ENCODE assay signal across 17 cellular contexts in genomic region chr1:1280782-1281481, GRCh38.
"Had no signal": no experiment of that assay in that cellular context is flagged by ENCODE, and none has a peak within 500 bp of the region (broad histone marks: within the 10 kb centered on the region; RNA-seq: fewer than 3 reads in every experiment).

No MANE protein-coding gene starts in this region.

- ATAC-seq: stimulated activated naive B cell treated with anti-CD40 and anti-IgM and Interleukin-4, amounts not matched to agents 10 μg/mL and 1 μg/mL and 100 μg/mL, for 72 hours had no signal

- H3K4me3 ChIP-seq: lung, pancreas had no signal

- H3K27ac Mint-ChIP-seq: activated naive CD8-positive, alpha-beta T cell treated with anti-CD3 and anti-CD28 coated beads, Interleukin-2, amount 10 ng/mL, durations not matched to agents 7 days and 5 days; activated T-helper 1 cell treated with anti-CD3 and anti-CD28 coated beads, Interleukin-12 subunit alpha, Interleukin-12 subunit beta, Interleukin-2, Interleukin-4 antibody, amounts not matched to agents 30 ng/mL and 10 ng/mL and 1 ng/mL, durations not matched to agents 14 hours and 24 hours and 36 hours; stimulated activated naive B cell treated with anti-CD40 and anti-IgM and Interleukin-4, amounts not matched to agents 10 μg/mL and 1 μg/mL and 100 μg/mL, for 72 hours; type B pancreatic cell had no signal

- H3K4me3 Mint-ChIP-seq: activated naive CD8-positive, alpha-beta T cell treated with anti-CD3 and anti-CD28 coated beads, Interleukin-2, amount 10 ng/mL, durations not matched to agents 7 days and 5 days; activated T-helper 1 cell treated with anti-CD3 and anti-CD28 coated beads, Interleukin-12 subunit alpha, Interleukin-12 subunit beta, Interleukin-2, Interleukin-4 antibody, amounts not matched to agents 30 ng/mL and 10 ng/mL and 1 ng/mL, durations not matched to agents 14 hours and 24 hours and 36 hours; naive B cell; stimulated activated naive B cell treated with anti-CD40 and anti-IgM and Interleukin-4, amounts not matched to agents 10 μg/mL and 1 μg/mL and 100 μg/mL, for 72 hours; type B pancreatic cell had no signal

- DNase-seq: activated naive CD4-positive, alpha-beta T cell; activated naive CD8-positive, alpha-beta T cell treated with anti-CD3 and anti-CD28 coated beads, Interleukin-2, amount 10 ng/mL, durations not matched to agents 7 days and 5 days; brain microvascular endothelial cell; cortex of kidney; effector memory CD4-positive, alpha-beta T cell; foreskin keratinocyte; glutamatergic neuron; hypothalamus; midbrain; naive B cell; stimulated activated CD4-positive, alpha-beta T cell treated with anti-CD3 and anti-CD28 coated beads, Interleukin-2, amount 100 ng/mL, for 48 hours; stimulated activated naive B cell treated with anti-CD40 and anti-IgM and Interleukin-4, amounts not matched to agents 10 μg/mL and 1 μg/mL and 100 μg/mL, for 72 hours; SW 1271 had no signal

- H3K27me3 ChIP-seq: brain microvascular endothelial cell, foreskin keratinocyte, pancreas had no signal

- H3K27ac ChIP-seq: brain microvascular endothelial cell, foreskin keratinocyte had no signal

- FAIRE-seq: pancreas had no signal

- H3K27me3 Mint-ChIP-seq: activated naive CD8-positive, alpha-beta T cell treated with anti-CD3 and anti-CD28 coated beads, Interleukin-2, amount 10 ng/mL, durations not matched to agents 7 days and 5 days; stimulated activated naive B cell treated with anti-CD40 and anti-IgM and Interleukin-4, amounts not matched to agents 10 μg/mL and 1 μg/mL and 100 μg/mL, for 72 hours; type B pancreatic cell had no signal

- H3K36me3 Mint-ChIP-seq: activated naive CD8-positive, alpha-beta T cell treated with anti-CD3 and anti-CD28 coated beads, Interleukin-2, amount 10 ng/mL, durations not matched to agents 7 days and 5 days; naive B cell; stimulated activated naive B cell treated with anti-CD40 and anti-IgM and Interleukin-4, amounts not matched to agents 10 μg/mL and 1 μg/mL and 100 μg/mL, for 72 hours; type B pancreatic cell had no signal

- H3K9me3 Mint-ChIP-seq: activated naive CD8-positive, alpha-beta T cell treated with anti-CD3 and anti-CD28 coated beads, Interleukin-2, amount 10 ng/mL, durations not matched to agents 7 days and 5 days; activated T-helper 1 cell treated with anti-CD3 and anti-CD28 coated beads, Interleukin-12 subunit alpha, Interleukin-12 subunit beta, Interleukin-2, Interleukin-4 antibody, amounts not matched to agents 30 ng/mL and 10 ng/mL and 1 ng/mL, durations not matched to agents 14 hours and 24 hours and 36 hours; naive B cell; stimulated activated naive B cell treated with anti-CD40 and anti-IgM and Interleukin-4, amounts not matched to agents 10 μg/mL and 1 μg/mL and 100 μg/mL, for 72 hours; type B pancreatic cell had no signal

- H3K9me3 ChIP-seq: pancreas had no signal

- H3K36me3 ChIP-seq: brain microvascular endothelial cell, pancreas had no signal
